8 cellular contexts compared by ENCODE assay signal in genomic region chr2:111346018-111346932, GRCh38.
DNase-seq lines count a peak whose midpoint lies in the region; ATAC-seq and TF ChIP-seq lines count a peak whose summit lies in the region.
"Not testable (repeated sequence)": the region's sequence is repeated elsewhere in the genome, so short reads cannot be mapped to it uniquely, and the experiment has no call there.

No MANE protein-coding gene starts in this region.

- DNase-seq in AG10803 (ENCODE audit: low read depth) (peak; percentile 42), IMR-90 (peak; percentile 37), dedifferentiated amniotic fluid mesenchymal stem cell (ENCODE audit: extremely low spot score) (peak; percentile 13), glomerular visceral epithelial cell (ENCODE audit: extremely low spot score) (peak; percentile 13), tibial artery (peak; percentile 68 to 89)
- not testable (repeated sequence) for DNase-seq in activated naive CD8-positive, alpha-beta T cell treated with anti-CD3 and anti-CD28 coated beads, Interleukin-2, amount 50 U/mL, for 24 hours; left lobe of liver (ENCODE audit: low spot score); trophoblast cell

- not testable (repeated sequence) for H2BK12ac ChIP-seq in trophoblast cell (ENCODE audit: low read length)

- dilution Hi-C loops in IMR-90 (cut with HindIII; ENCODE audit: low sequenced_read_pairs, unreplicated experiment), result not testable (repeated sequence)

- not testable (repeated sequence) for H4K12ac ChIP-seq in trophoblast cell (ENCODE audit: low read depth, low read length)

- not testable (repeated sequence) for H3K9ac ChIP-seq in IMR-90 (ENCODE audit: low read depth, low read length); trophoblast cell (ENCODE audit: low read length)

- H2BK5ac ChIP-seq in IMR-90 (ENCODE audit: low read depth, low read length, poor library complexity, severe bottlenecking); trophoblast cell (ENCODE audit: low read depth, low read length, poor library complexity): not testable (repeated sequence)

- not testable (repeated sequence) for H2AFZ ChIP-seq in IMR-90 (replicated peaks; ENCODE audit: low read length, poor library complexity); trophoblast cell (ENCODE audit: insufficient read depth, low read length, poor library complexity)

- POLR2A ChIA-PET in IMR-90 (lab: Charles Lee; ENCODE audit: unreplicated experiment), result not testable (repeated sequence)

- not testable (repeated sequence) for H3K4ac ChIP-seq in IMR-90 (ENCODE audit: low read depth, low read length); trophoblast cell (ENCODE audit: low read depth, low read length)

- H4K5ac ChIP-seq in IMR-90 (ENCODE audit: low read depth, low read length), result not testable (repeated sequence)

- H4K91ac ChIP-seq in IMR-90 (ENCODE audit: insufficient read depth, low read depth, low read length); trophoblast cell (ENCODE audit: low read depth, low read length): not testable (repeated sequence)

- H3K4me2 ChIP-seq in IMR-90 (ENCODE audit: low read depth, low read length), result peak overlapping the region; percentile 19; the same call in 1 of the 2 replicates
- H3K4me2 ChIP-seq in trophoblast cell (ENCODE audit: low read length), result not testable (repeated sequence)

- in situ Hi-C loops in IMR-90 (cut with MboI; ENCODE audit: low sequenced_read_pairs), result not testable (repeated sequence)

- not testable (repeated sequence) for H3K9me1 ChIP-seq in IMR-90 (ENCODE audit: insufficient read depth, low read length)

- not testable (repeated sequence) for H3K18ac ChIP-seq in IMR-90 (ENCODE audit: low read depth, low read length); trophoblast cell (ENCODE audit: low read length)

- no CpG with 5 or more reads among the region's 14 CpGs for WGBS in IMR-90 (ENCODE audit: extremely low coverage in 2 of 2, insufficient read length in 1 of 2), 2 experiments
- WGBS in trophoblast cell (ENCODE audit: extremely low coverage, insufficient coverage, insufficient read length), result no CpG with 5 or more reads among the region's 14 CpGs

- not testable (repeated sequence) for H3K4me3 Mint-ChIP-seq in activated naive CD8-positive, alpha-beta T cell treated with anti-CD3 and anti-CD28 coated beads, Interleukin-2, amount 50 U/mL, for 24 hours

- intact Hi-C loops in IMR-90 (cut with micrococcal nuclease); tibial artery (cut with DNase I; ENCODE audit: low total_unique reads): not testable (repeated sequence)

- ATAC-seq in IMR-90 (ENCODE audit: low read depth) (peak; percentile 62), left lobe of liver (peak; percentile 64)
- ATAC-seq in activated naive CD8-positive, alpha-beta T cell treated with anti-CD3 and anti-CD28 coated beads, Interleukin-2, amount 50 U/mL, for 24 hours, result peak; percentile 38

- not testable (repeated sequence) for H3K27ac Mint-ChIP-seq in activated naive CD8-positive, alpha-beta T cell treated with anti-CD3 and anti-CD28 coated beads, Interleukin-2, amount 50 U/mL, for 24 hours

- not testable (repeated sequence) for H3K23ac ChIP-seq in IMR-90 (ENCODE audit: low read depth, low read length); trophoblast cell (ENCODE audit: low read length)

- not testable (repeated sequence) for H3K79me2 ChIP-seq in trophoblast cell (ENCODE audit: control insufficient read depth, insufficient read depth, low read length, poor library complexity)

- not testable (repeated sequence) for TF ChIP-seq POLR2A in IMR-90 (IDR thresholded peaks at IDR 0.05; ENCODE audit: low read depth, low read length)

- H3K4me1 Mint-ChIP-seq in activated naive CD8-positive, alpha-beta T cell treated with anti-CD3 and anti-CD28 coated beads, Interleukin-2, amount 50 U/mL, for 24 hours, result not testable (repeated sequence)

- not testable (repeated sequence) for H3K9me3 ChIP-seq in IMR-90 (ENCODE audit: control insufficient read depth, insufficient read depth, low read length); trophoblast cell (ENCODE audit: insufficient read depth, low read depth, low read length); tibial artery

- H2AK9ac ChIP-seq in IMR-90 (replicated peaks; ENCODE audit: low read depth, low read length, poor library complexity), result not testable (repeated sequence)

- TF ChIP-seq RAD21 in IMR-90 (IDR thresholded peaks at IDR 0.05; ENCODE audit: low read length), result not testable (repeated sequence)

- not testable (repeated sequence) for H4K8ac ChIP-seq in IMR-90 (ENCODE audit: low read depth in 2 of 2, low read length in 2 of 2); trophoblast cell (ENCODE audit: low read depth, low read length)

- H3K9me3 Mint-ChIP-seq in activated naive CD8-positive, alpha-beta T cell treated with anti-CD3 and anti-CD28 coated beads, Interleukin-2, amount 50 U/mL, for 24 hours, result not testable (repeated sequence)

- H2BK120ac ChIP-seq in IMR-90 (ENCODE audit: low read depth, low read length); trophoblast cell (ENCODE audit: insufficient read depth, low read length, poor library complexity): not testable (repeated sequence)

- H3K4me1 ChIP-seq in IMR-90 (ENCODE audit: control insufficient read depth, insufficient read depth, low read length); trophoblast cell (ENCODE audit: control insufficient read depth in 1 of 2, insufficient read depth in 2 of 2, low read length in 2 of 2); tibial artery: not testable (repeated sequence)

- not testable (repeated sequence) for TF ChIP-seq CTCF in AG10803 (conservative IDR thresholded peaks at IDR 0.05; ENCODE audit: low read length); IMR-90 (conservative IDR thresholded peaks at IDR 0.05; ENCODE audit: low read depth, low read length); tibial artery (IDR thresholded peaks at IDR 0.05)

- not testable (repeated sequence) for H3K4me3 ChIP-seq in AG10803 (ENCODE audit: low read length); IMR-90 (ENCODE audit: insufficient read depth, low read depth, low read length); trophoblast cell (ENCODE audit: low read depth, low read length); tibial artery

- CTCF ChIA-PET in IMR-90 (lab: Yijun Ruan, JAX), result not testable (repeated sequence)

- H3K36me3 ChIP-seq in IMR-90 (ENCODE audit: control insufficient read depth, insufficient read depth, low read length); trophoblast cell (ENCODE audit: control insufficient read depth in 1 of 2, insufficient read depth in 2 of 2, low read length in 2 of 2); tibial artery: not testable (repeated sequence)

- H3K27me3 Mint-ChIP-seq in activated naive CD8-positive, alpha-beta T cell treated with anti-CD3 and anti-CD28 coated beads, Interleukin-2, amount 50 U/mL, for 24 hours, result not testable (repeated sequence)

- not testable (repeated sequence) for H2BK20ac ChIP-seq in IMR-90 (ENCODE audit: low read depth, low read length)

- not testable (repeated sequence) for H3K27me3 ChIP-seq in IMR-90 (ENCODE audit: control insufficient read depth, insufficient read depth, low read length); trophoblast cell (ENCODE audit: insufficient read depth, low read length); tibial artery

- H3K56ac ChIP-seq in IMR-90 (ENCODE audit: extremely low read depth, insufficient read depth, low read length), result not testable (repeated sequence)

- H3K14ac ChIP-seq in IMR-90 (replicated peaks; ENCODE audit: low read depth, low read length); trophoblast cell (ENCODE audit: low read length): not testable (repeated sequence)

- H3K36me3 Mint-ChIP-seq in activated naive CD8-positive, alpha-beta T cell treated with anti-CD3 and anti-CD28 coated beads, Interleukin-2, amount 50 U/mL, for 24 hours (ENCODE audit: low read depth), result not testable (repeated sequence)

- not testable (repeated sequence) for H4K20me1 ChIP-seq in IMR-90 (ENCODE audit: insufficient read depth, low read length)

- not testable (repeated sequence) for H3K79me1 ChIP-seq in IMR-90 (ENCODE audit: low read depth in 1 of 2, low read length in 2 of 2); trophoblast cell (ENCODE audit: low read length)

- not testable (repeated sequence) for BruUV-seq in IMR-90 (replicated peaks; lab: Mats Ljungman, UMichigan)

- peak overlapping the region; percentile 59; the same call in 1 of the 2 replicates for H3K27ac ChIP-seq in IMR-90 (ENCODE audit: insufficient read depth, low read length)
- peak overlapping the region; percentile 65 for H3K27ac ChIP-seq in trophoblast cell (ENCODE audit: low read depth, low read length)
- H3K27ac ChIP-seq in tibial artery, result peak overlapping the region; percentile 37 to 59

- not testable (repeated sequence) for H2BK15ac ChIP-seq in IMR-90 (ENCODE audit: low read depth, low read length)

- not testable (repeated sequence) for H2AK5ac ChIP-seq in IMR-90 (ENCODE audit: low read depth, low read length); trophoblast cell (ENCODE audit: low read length)
